Comparison of ENCODE assay signal across 8 cellular contexts in the genomic region with DNA sequence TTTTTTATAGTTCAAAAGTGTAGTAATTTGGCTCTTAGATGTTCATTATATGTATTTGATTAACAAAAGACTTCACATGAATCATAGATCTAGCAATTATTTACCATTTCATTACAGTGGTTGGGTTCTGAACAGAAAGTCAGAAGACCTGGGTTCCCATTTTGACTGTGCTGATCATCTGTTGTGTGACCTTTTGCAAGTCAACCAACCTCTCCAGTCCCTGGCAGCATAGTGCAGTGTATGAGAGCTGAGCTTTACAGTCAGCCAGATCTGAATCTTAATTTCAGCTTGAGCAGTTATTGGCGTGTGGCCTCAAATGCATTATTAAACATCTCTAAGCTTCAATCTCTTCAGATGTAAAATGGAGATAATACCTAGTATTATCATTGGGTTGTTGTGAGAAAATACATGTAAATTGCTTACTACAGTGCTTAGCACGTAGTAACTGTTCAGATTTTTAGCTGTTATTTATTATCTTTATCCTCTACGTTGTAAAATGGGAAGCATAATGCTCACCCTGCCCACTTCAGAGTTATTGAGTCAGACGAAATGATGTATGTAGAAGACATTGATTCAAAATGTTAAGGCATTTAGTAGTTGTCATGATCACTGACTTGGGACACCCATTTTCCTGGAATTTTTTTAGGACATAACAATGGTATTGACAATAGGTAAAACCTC.
A peak's percentile ranks its signal among the peaks of the same experiment; 100 is the strongest.
DNase-seq lines count a peak whose midpoint lies in the region; ATAC-seq and TF ChIP-seq lines count a peak whose summit lies in the region.

No MANE protein-coding gene starts in this region.

- no peak for TF ChIP-seq CTCF in thoracic aorta (IDR thresholded peaks at IDR 0.05)

- ATAC-seq in GM18909 (IDR thresholded peaks at IDR 0.05; ENCODE audit: poor library complexity, unreplicated experiment) (peak; percentile 48), HG02870 (IDR thresholded peaks at IDR 0.05; ENCODE audit: unreplicated experiment) (peak; percentile 61), T-cell (replicated peaks in 1 of 4) (peak in 3 of 4 experiments; percentile 23 to 41 (median 28)), right cardiac atrium (peak in 1 of 2 donors; percentile 5), thoracic aorta (ENCODE audit: insufficient number of reproducible peaks, low FRiP score, low read depth) (no peak)

- WGBS in right cardiac atrium, result 76% methylated on average over 4 of the region's 4 CpGs

- peak overlapping the region; percentile 66 for H3K27ac ChIP-seq in right cardiac atrium (ENCODE audit: low read length)
- peak overlapping the region in 1 of 2 donors; percentile 52 for H3K27ac ChIP-seq in thoracic aorta

- peaks cover 8% of the 10 kb centered on the region for H3K36me3 ChIP-seq in thoracic aorta

- H3K4me1 ChIP-seq in right cardiac atrium (ENCODE audit: control insufficient read depth, insufficient read depth, low read length), result peaks cover 16% of the 10 kb centered on the region
- peaks cover 20 to 48% of the 10 kb centered on the region in 2 donors for H3K4me1 ChIP-seq in thoracic aorta (ENCODE audit: control insufficient read depth in 1 of 2, low read depth in 2 of 2)

- CTCF ChIA-PET in T-cell (lab: Charles Lee), result interaction anchor here in 1 of 2 donors (0.7 to 3.7 kb wide), 6 partner anchors 9 to 394 kb away, joined by 3 to 19 read pairs (median 4); no protein-coding TSS in a partner anchor

- H3K4me3 Mint-ChIP-seq in T-cell, result peak overlapping the region; percentile 96 to 98 (median 98)

- peak overlapping the region; percentile 98 to 99 for H3K27ac Mint-ChIP-seq in T-cell

- H3K27me3 ChIP-seq in right cardiac atrium (ENCODE audit: control insufficient read depth, insufficient read depth), result no peaks in the 10 kb centered on the region
- no peaks in the 10 kb centered on the region for H3K27me3 ChIP-seq in thoracic aorta (replicated peaks; ENCODE audit: insufficient read depth)

- H3K9me3 Mint-ChIP-seq in T-cell, result no peaks in the 10 kb centered on the region

- DNase-seq in T-cell (peak in 19 of 34 experiments; percentile 16 to 48 (median 29)), right cardiac atrium (no peak), thoracic aorta (ENCODE audit: low spot score) (no peak), NCI-H1105 treated with DMSO at 0.1 percent for 48 hours (lab: John Stamatoyannopoulos, UW) (no peak), cortex of kidney (lab: John Stamatoyannopoulos, UW) (no peak), NCI-H1417 treated with DMSO at 0.1 percent for 48 hours (lab: John Stamatoyannopoulos, UW) (no peak)

- peaks cover 35% of the 10 kb centered on the region for H3K36me3 Mint-ChIP-seq in T-cell

- POLR2A ChIA-PET in T-cell (lab: Charles Lee), result interaction anchor here in 1 of 2 donors (0.5 to 3.8 kb wide), 12 partner anchors 12 to 731 kb away, joined by 3 to 42 read pairs (median 3); a partner anchor contains a TSS

- peaks cover 77 to 84% (median 82%) of the 10 kb centered on the region in 3 donors for H3K4me1 Mint-ChIP-seq in T-cell

- no peaks in the 10 kb centered on the region for H3K27me3 Mint-ChIP-seq in T-cell

- H3K9me3 ChIP-seq in right cardiac atrium (ENCODE audit: control insufficient read depth, low read length) (no peaks in the 10 kb centered on the region), thoracic aorta (no peaks in the 10 kb centered on the region)

- intact Hi-C loops in right cardiac atrium (cut with DNase I), result no loop called here

- H3K4me3 ChIP-seq in right cardiac atrium (ENCODE audit: low read length), result no peak overlapping the region
- H3K4me3 ChIP-seq in thoracic aorta, result peak overlapping the region; percentile 70

Comparison
In these comparisons a context has a peak if more than half of its experiments do, and no peak if none do; other contexts are left out.
1. DNase-seq: peak in T-cell (19 of 34); none in right cardiac atrium (0 of 3), thoracic aorta (single experiment), NCI-H1105 treated with DMSO at 0.1 percent for 48 hours (single experiment), cortex of kidney (single experiment) and NCI-H1417 treated with DMSO at 0.1 percent for 48 hours (single experiment).